Comparison of ENCODE assay signal across 23 cellular contexts in genomic region chr12:40597133-40597532, GRCh38.
"Had no signal": no experiment of that assay in that cellular context is flagged by ENCODE, and none has a peak within 500 bp of the region (broad histone marks: within the 10 kb centered on the region; RNA-seq: fewer than 3 reads in every experiment).

No MANE protein-coding gene starts in this region.

- H3K36me3 Mint-ChIP-seq: activated naive CD4-positive, alpha-beta T cell treated with anti-CD3 and anti-CD28 coated beads, Interleukin-2, amount 10 ng/mL, durations not matched to agents 7 days and 5 days; activated naive CD8-positive, alpha-beta T cell treated with anti-CD3 and anti-CD28 coated beads for 36 hours had no signal

- H3K27me3 Mint-ChIP-seq: activated CD4-positive, alpha-beta memory T cell treated with anti-CD3 and anti-CD28 coated beads, Interleukin-2, amount 10 ng/mL, durations not matched to agents 7 days and 5 days; activated CD4-positive, alpha-beta T cell treated with anti-CD3 and anti-CD28 coated beads, Interleukin-2, amount 10 ng/mL, durations not matched to agents 7 days and 5 days; activated naive CD4-positive, alpha-beta T cell treated with anti-CD3 and anti-CD28 coated beads, Interleukin-2, amount 10 ng/mL, durations not matched to agents 7 days and 5 days; activated naive CD8-positive, alpha-beta T cell treated with anti-CD3 and anti-CD28 coated beads for 36 hours; activated T-helper 17 cell treated with anti-CD3 and anti-CD28 coated beads, Interleukin-2, amount 50 U/mL, for 72 hours had no signal

- H3K36me3 ChIP-seq: brain microvascular endothelial cell, cardiac muscle cell had no signal

- H3K4me3 ChIP-seq: cardiac muscle cell had no signal

- H3K27me3 ChIP-seq: brain microvascular endothelial cell, cardiac muscle cell had no signal

- H3K4me1 Mint-ChIP-seq: activated CD4-positive, alpha-beta memory T cell treated with anti-CD3 and anti-CD28 coated beads, Interleukin-2, amount 10 ng/mL, durations not matched to agents 7 days and 5 days; activated CD4-positive, alpha-beta T cell treated with anti-CD3 and anti-CD28 coated beads, Interleukin-2, amount 10 ng/mL, durations not matched to agents 7 days and 5 days; activated naive CD4-positive, alpha-beta T cell treated with anti-CD3 and anti-CD28 coated beads, Interleukin-2, amount 10 ng/mL, durations not matched to agents 7 days and 5 days; activated naive CD8-positive, alpha-beta T cell treated with anti-CD3 and anti-CD28 coated beads for 36 hours; activated T-helper 17 cell treated with anti-CD3 and anti-CD28 coated beads, Interleukin-2, amount 50 U/mL, for 72 hours had no signal

- ATAC-seq: activated T-helper 17 cell treated with anti-CD3 and anti-CD28 coated beads, Interleukin-2, amount 50 U/mL, for 72 hours had no signal

- H3K27ac Mint-ChIP-seq: activated CD4-positive, alpha-beta memory T cell treated with anti-CD3 and anti-CD28 coated beads, Interleukin-2, amount 10 ng/mL, durations not matched to agents 7 days and 5 days; activated CD4-positive, alpha-beta T cell treated with anti-CD3 and anti-CD28 coated beads, Interleukin-2, amount 10 ng/mL, durations not matched to agents 7 days and 5 days; activated naive CD4-positive, alpha-beta T cell treated with anti-CD3 and anti-CD28 coated beads, Interleukin-2, amount 10 ng/mL, durations not matched to agents 7 days and 5 days; activated naive CD8-positive, alpha-beta T cell treated with anti-CD3 and anti-CD28 coated beads for 36 hours; activated T-helper 17 cell treated with anti-CD3 and anti-CD28 coated beads, Interleukin-2, amount 50 U/mL, for 72 hours had no signal

- DNase-seq: activated CD4-positive, alpha-beta memory T cell treated with anti-CD3 and anti-CD28 coated beads, Interleukin-2, amount 10 ng/mL, durations not matched to agents 7 days and 5 days; activated CD4-positive, alpha-beta T cell treated with anti-CD3 and anti-CD28 coated beads, Interleukin-2, amount 10 ng/mL, durations not matched to agents 7 days and 5 days; activated CD4-positive, CD25-positive, alpha-beta regulatory T cell; activated gamma-delta T cell treated with Interleukin-2 at 50 U/mL for 16 hours; activated naive CD4-positive, alpha-beta T cell treated with anti-CD3 and anti-CD28 coated beads, Interleukin-2, amount 10 ng/mL, durations not matched to agents 7 days and 5 days; activated naive CD8-positive, alpha-beta T cell treated with anti-CD3 and anti-CD28 coated beads for 36 hours; activated T-cell treated with anti-CD3 and anti-CD28 coated beads for 4 hours; activated T-cell treated with anti-CD3 and anti-CD28 coated beads, Interleukin-2, amount 50 U/mL, for 48 hours; brain microvascular endothelial cell; cerebellar nuclear complex; Karpas-422; NCI-H1105; NCI-H1436; NCI-H1694 treated with DMSO at 0.1 percent for 48 hours; NCI-H2029 treated with DMSO at 0.1 percent for 48 hours; NCI-H510A treated with DMSO at 0.1 percent for 48 hours; NCI-H69; SIG-M5; T-helper 2 cell; T1000 had no signal

- H3K27ac ChIP-seq: brain microvascular endothelial cell, cardiac muscle cell, VCaP had no signal

- H3K4me3 Mint-ChIP-seq: activated CD4-positive, alpha-beta memory T cell treated with anti-CD3 and anti-CD28 coated beads, Interleukin-2, amount 10 ng/mL, durations not matched to agents 7 days and 5 days; activated CD4-positive, alpha-beta T cell treated with anti-CD3 and anti-CD28 coated beads, Interleukin-2, amount 10 ng/mL, durations not matched to agents 7 days and 5 days; activated naive CD4-positive, alpha-beta T cell treated with anti-CD3 and anti-CD28 coated beads, Interleukin-2, amount 10 ng/mL, durations not matched to agents 7 days and 5 days; activated naive CD8-positive, alpha-beta T cell treated with anti-CD3 and anti-CD28 coated beads for 36 hours; activated T-helper 17 cell treated with anti-CD3 and anti-CD28 coated beads, Interleukin-2, amount 50 U/mL, for 72 hours had no signal
